13 cellular contexts compared by ENCODE assay signal in the genomic region with DNA sequence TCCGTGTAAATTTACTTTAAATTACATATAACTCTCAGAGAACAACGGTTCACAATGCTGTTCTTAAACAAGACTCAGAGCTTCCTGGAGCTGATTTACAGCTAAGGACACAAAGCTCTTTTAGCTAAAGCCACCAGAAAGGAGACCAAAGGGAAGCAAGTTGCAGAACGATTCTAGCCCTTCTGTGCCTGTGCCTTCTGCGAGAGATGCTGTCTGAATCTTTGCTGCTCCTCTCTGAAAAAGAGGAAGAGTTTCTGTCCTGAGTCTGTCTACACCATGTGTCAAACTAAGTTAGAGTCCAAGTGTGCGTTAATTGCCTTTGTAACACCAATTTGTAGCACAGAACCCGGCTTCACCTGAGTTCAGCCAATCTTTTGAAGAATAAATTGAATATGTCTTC. TPM values are rescaled to one million over a fixed set of nuclear protein-coding genes. Genes with fewer than 3 reads are reported as not detected.
A peak's percentile ranks its signal among the peaks of the same experiment; 100 is the strongest.
DNase-seq lines count a peak whose midpoint lies in the region; ATAC-seq and TF ChIP-seq lines count a peak whose summit lies in the region.
"Had no signal": no experiment of that assay in that cellular context is flagged by ENCODE, and none has a peak within 500 bp of the region (broad histone marks: within the 10 kb centered on the region; RNA-seq: fewer than 3 reads in every experiment).

No MANE protein-coding gene starts in this region.

- no peak overlapping the region for H3K27ac Mint-ChIP-seq in H9
- H3K27ac Mint-ChIP-seq: CD4-positive, CD25-positive, alpha-beta regulatory T cell; IgD-negative memory B cell had no signal

- H3K9ac ChIP-seq in H9 (ENCODE audit: extremely low read depth, insufficient read length, low read length): no peak overlapping the region
- H3K9ac ChIP-seq: GM23248 had no signal

- WGBS in H9 (ENCODE audit: extremely low coverage, insufficient read length, low lambda C conversion rate): no CpG with 5 or more reads among the region's 6 CpGs

- H4K5ac ChIP-seq in H9 (ENCODE audit: insufficient read length, low read depth, low read length): no peak overlapping the region

- no peak overlapping the region for H2BK120ac ChIP-seq in H9 (ENCODE audit: low read depth, low read length, poor library complexity, severe bottlenecking)

- no peak overlapping the region for H4K91ac ChIP-seq in H9 (ENCODE audit: insufficient read length, low read depth, low read length)

- no peak overlapping the region for H2BK5ac ChIP-seq in H9 (ENCODE audit: insufficient read length, low read length)

- H3K4me1 ChIP-seq in H9 (ENCODE audit: insufficient read depth, low read length): no peaks in the 10 kb centered on the region; the same call in 1 of the 2 replicates
- H3K4me1 ChIP-seq: A549 had no signal

- H3K4me2 ChIP-seq in H9 (ENCODE audit: insufficient read depth, insufficient read length, low read length): no peak overlapping the region
- H3K4me2 ChIP-seq: A549 had no signal

- H2AK5ac ChIP-seq in H9 (ENCODE audit: insufficient read length, low read length): no peak overlapping the region

- H2BK12ac ChIP-seq in H9 (ENCODE audit: insufficient read length, low read depth, low read length): no peak overlapping the region

- peaks cover 0 to 4% of the 10 kb centered on the region in 2 experiments; a peak in 3 of 4 replicates for H3K4me1 Mint-ChIP-seq in H9
- H3K4me1 Mint-ChIP-seq: CD4-positive, CD25-positive, alpha-beta regulatory T cell had no signal

- peaks cover 12% of the 10 kb centered on the region for H3K27me3 Mint-ChIP-seq in H9 (ENCODE audit: low read depth)

- peaks cover 8% of the 10 kb centered on the region in 2 experiments; a peak in 3 of 5 replicates for H3K9me3 Mint-ChIP-seq in H9

- H3K79me2 ChIP-seq in H9 (ENCODE audit: insufficient read depth, low read length): no peaks in the 10 kb centered on the region; the same call in 1 of the 2 replicates

- H3K18ac ChIP-seq in H9 (ENCODE audit: insufficient read length, low read depth, low read length): no peak overlapping the region

- H3K23ac ChIP-seq in H9 (ENCODE audit: insufficient read length, low read depth, low read length): no peak overlapping the region

- H3K9me3 ChIP-seq in H9 (ENCODE audit: control insufficient read depth, low read depth, low read length): no peaks in the 10 kb centered on the region

- H3K27me3 ChIP-seq in H9 (ENCODE audit: insufficient read depth, low read length): no peaks in the 10 kb centered on the region

- no peaks in the 10 kb centered on the region; a peak in 1 of 7 replicates for H3K36me3 Mint-ChIP-seq in H9 (ENCODE audit: insufficient read depth in 1 of 3, low read depth in 3 of 3)
- H3K36me3 Mint-ChIP-seq: CD4-positive, CD25-positive, alpha-beta regulatory T cell; IgD-negative memory B cell had no signal

- H3K79me1 ChIP-seq in H9 (ENCODE audit: insufficient read depth, low read depth, low read length, poor library complexity, severe bottlenecking): no peaks in the 10 kb centered on the region

- no peak overlapping the region for H3T11ph ChIP-seq in H9 (ENCODE audit: low read length)

- H3K14ac ChIP-seq in H9 (ENCODE audit: insufficient read depth, low read length): no peak overlapping the region

- DNase-seq in H9 (no peak), MV-4-11 (lab: John Stamatoyannopoulos, UW) (peak; percentile 23), medulla oblongata (ENCODE audit: extremely low spot score) (peak; percentile 51), HUDEP-2 (lab: John Stamatoyannopoulos, UW; ENCODE audit: unreplicated experiment in 76 of 76) (no peak)
- DNase-seq: Calu3; CD4-positive, CD25-positive, alpha-beta regulatory T cell; DMS 273 treated with DMSO at 0.1 percent for 48 hours; GM23248 had no signal

- H2BK15ac ChIP-seq in H9 (ENCODE audit: low read depth, low read length): no peak overlapping the region

- no peak overlapping the region for H3K4me3 Mint-ChIP-seq in H9
- H3K4me3 Mint-ChIP-seq: CD4-positive, CD25-positive, alpha-beta regulatory T cell; IgD-negative memory B cell had no signal

- ATAC-seq in HG02970 (IDR thresholded peaks at IDR 0.05; ENCODE audit: low FRiP score, unreplicated experiment): no peak
- ATAC-seq in GM21825 (IDR thresholded peaks at IDR 0.05; ENCODE audit: unreplicated experiment): no peak
- ATAC-seq in HG03520 (IDR thresholded peaks at IDR 0.05; ENCODE audit: unreplicated experiment): no peak
- ATAC-seq: A549 had no signal

- TF ChIP-seq CTCF in H9 (conservative IDR thresholded peaks at IDR 0.05): no peak

- H2BK20ac ChIP-seq in H9 (ENCODE audit: low read depth, low read length, poor library complexity, severe bottlenecking): no peak overlapping the region

- no peak overlapping the region for H3K56ac ChIP-seq in H9 (ENCODE audit: insufficient read length, low read depth, low read length)

- H2AFZ ChIP-seq in H9 (ENCODE audit: low read length): peak overlapping the region; percentile 14
- H2AFZ ChIP-seq: GM23248 had no signal

- H3K27ac ChIP-seq in H9 (ENCODE audit: insufficient read length, low read depth, low read length): no peak overlapping the region
- H3K27ac ChIP-seq: A549, GM23248 had no signal

- no peak overlapping the region for H4K8ac ChIP-seq in H9 (replicated peaks; ENCODE audit: insufficient read length, low read depth, low read length)

- H4K20me1 ChIP-seq in H9 (ENCODE audit: control insufficient read depth, insufficient read depth, insufficient read length): no peaks in the 10 kb centered on the region

- H3K23me2 ChIP-seq in H9 (ENCODE audit: insufficient read length, low read depth, low read length, poor library complexity, severe bottlenecking): no peaks in the 10 kb centered on the region

- H3K4ac ChIP-seq in H9 (ENCODE audit: low read depth, low read length): no peak overlapping the region

RNA-seq across cellular contexts. Expression of a gene that starts 42.0 kb away (rescaled TPM):
- 145 and 148 TPM in 2 replicates for total RNA-seq in H9 (2021)

Comparison
In these comparisons a context has a peak if more than half of its experiments do, and no peak if none do; other contexts are left out.
1. DNase-seq: peak in MV-4-11 (single experiment) and medulla oblongata (single experiment); none in H9 (single experiment) and HUDEP-2 (0 of 76).